13 cellular contexts compared by ENCODE assay signal in the genomic region with DNA sequence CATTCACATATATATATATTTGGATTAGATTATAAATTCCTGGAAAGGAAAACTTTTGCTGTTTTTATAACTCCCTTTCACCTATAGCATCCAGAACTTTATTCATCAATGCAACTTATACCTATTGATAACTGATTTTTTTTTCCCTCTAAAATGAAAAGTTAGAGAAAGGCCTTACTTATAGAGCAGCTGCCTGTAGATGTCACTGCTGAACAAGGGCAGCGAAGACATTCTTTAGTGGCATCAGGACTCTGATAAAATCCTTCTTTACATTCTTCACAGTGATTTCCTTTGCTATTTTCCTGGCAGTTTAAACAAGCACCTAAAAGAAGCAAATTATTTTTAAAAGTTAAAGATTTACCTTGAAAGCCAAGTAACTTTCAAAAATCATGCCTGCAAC. TPM values are rescaled to one million over a fixed set of nuclear protein-coding genes. Genes with fewer than 3 reads are reported as not detected.
A peak's percentile ranks its signal among the peaks of the same experiment; 100 is the strongest.
DNase-seq lines count a peak whose midpoint lies in the region; ATAC-seq and TF ChIP-seq lines count a peak whose summit lies in the region.
"Had no signal": no experiment of that assay in that cellular context is flagged by ENCODE, and none has a peak within 500 bp of the region (broad histone marks: within the 10 kb centered on the region; RNA-seq: fewer than 3 reads in every experiment).

No MANE protein-coding gene starts in this region.

- no peaks in the 10 kb centered on the region for H3K27me3 Mint-ChIP-seq in neural crest cell (ENCODE audit: low read depth)
- no peaks in the 10 kb centered on the region for H3K27me3 Mint-ChIP-seq in CD8-positive, alpha-beta T cell (ENCODE audit: low read depth)
- H3K27me3 Mint-ChIP-seq in activated T-helper 17 cell treated with anti-CD3 and anti-CD28 coated beads, Interleukin-2, amount 50 U/mL, for 72 hours = no peaks in the 10 kb centered on the region
- H3K27me3 Mint-ChIP-seq: activated CD4-positive, alpha-beta T cell treated with anti-CD3 and anti-CD28 coated beads, Interleukin-2, amount 10 ng/mL, durations not matched to agents 7 days and 5 days; activated naive CD8-positive, alpha-beta T cell treated with anti-CD3 and anti-CD28 coated beads, Interleukin-2, amount 10 ng/mL, durations not matched to agents 7 days and 5 days had no signal

- in situ Hi-C loops in brain microvascular endothelial cell (cut with HindIII; ENCODE audit: low pct_ligation_motif_present, low sequenced_read_pairs) = no loop called here

- no peaks in the 10 kb centered on the region for H3K27me3 ChIP-seq in brain microvascular endothelial cell (replicated peaks)
- no peaks in the 10 kb centered on the region for H3K27me3 ChIP-seq in CD8-positive, alpha-beta T cell (ENCODE audit: insufficient read depth, low read length)
- H3K27me3 ChIP-seq: upper lobe of right lung had no signal

- no peaks in the 10 kb centered on the region for H3K4me1 ChIP-seq in CD8-positive, alpha-beta T cell (ENCODE audit: insufficient read depth, low read length)
- H3K4me1 ChIP-seq: upper lobe of right lung had no signal

- no peaks in the 10 kb centered on the region for H3K9me3 ChIP-seq in CD8-positive, alpha-beta T cell (ENCODE audit: low read length)
- H3K9me3 ChIP-seq: upper lobe of right lung had no signal

- H3K4me1 Mint-ChIP-seq in neural crest cell = peaks cover 4% of the 10 kb centered on the region
- no peaks in the 10 kb centered on the region for H3K4me1 Mint-ChIP-seq in CD8-positive, alpha-beta T cell (ENCODE audit: low read depth)
- H3K4me1 Mint-ChIP-seq in activated T-helper 17 cell treated with anti-CD3 and anti-CD28 coated beads, Interleukin-2, amount 50 U/mL, for 72 hours = no peaks in the 10 kb centered on the region

- H3K36me3 ChIP-seq in brain microvascular endothelial cell (replicated peaks) = no peaks in the 10 kb centered on the region
- H3K36me3 ChIP-seq in CD8-positive, alpha-beta T cell (ENCODE audit: insufficient read depth, low read length) = peaks cover 3% of the 10 kb centered on the region

- DNase-seq in NCI-H1694 (lab: John Stamatoyannopoulos, UW) = peak; percentile 2
- no peak for DNase-seq in NCI-H1694 treated with DMSO at 0.1 percent for 48 hours (lab: John Stamatoyannopoulos, UW)
- DNase-seq in M059J (ENCODE audit: low read depth) = peak; percentile 12
- no peak for DNase-seq in brain microvascular endothelial cell
- DNase-seq in neural crest cell (ENCODE audit: low read depth, low spot score) = no peak
- no peak for DNase-seq in HCEC 1CT
- DNase-seq in CD8-positive, alpha-beta T cell = no peak
- DNase-seq: activated CD4-positive, alpha-beta T cell treated with anti-CD3 and anti-CD28 coated beads, Interleukin-2, amount 10 ng/mL, durations not matched to agents 7 days and 5 days; activated naive CD8-positive, alpha-beta T cell treated with anti-CD3 and anti-CD28 coated beads, Interleukin-2, amount 10 ng/mL, durations not matched to agents 7 days and 5 days; kidney glomerular epithelial cell; NCI-H1048; upper lobe of right lung had no signal

- TF ChIP-seq CTCF in brain microvascular endothelial cell (IDR thresholded peaks at IDR 0.05; ENCODE audit: low read depth, low read length, missing control alignments) = peak; percentile 56
- TF ChIP-seq CTCF in neural crest cell (conservative IDR thresholded peaks at IDR 0.05) = peak; percentile 47
- TF ChIP-seq CTCF in CD8-positive, alpha-beta T cell (IDR thresholded peaks at IDR 0.05) = no peak

- peaks cover 10% of the 10 kb centered on the region for H3K36me3 Mint-ChIP-seq in neural crest cell (ENCODE audit: low read depth)
- peaks cover 15% of the 10 kb centered on the region for H3K36me3 Mint-ChIP-seq in CD8-positive, alpha-beta T cell
- H3K36me3 Mint-ChIP-seq in activated T-helper 17 cell treated with anti-CD3 and anti-CD28 coated beads, Interleukin-2, amount 50 U/mL, for 72 hours (ENCODE audit: low read depth) = peaks cover 17% of the 10 kb centered on the region

- no peak overlapping the region for H3K4me3 ChIP-seq in brain microvascular endothelial cell (ENCODE audit: low read depth, low read length)
- H3K4me3 ChIP-seq in CD8-positive, alpha-beta T cell (ENCODE audit: low read depth, low read length) = no peak overlapping the region
- H3K4me3 ChIP-seq: upper lobe of right lung had no signal

- H3K9me3 Mint-ChIP-seq in neural crest cell = no peaks in the 10 kb centered on the region
- H3K9me3 Mint-ChIP-seq in CD8-positive, alpha-beta T cell = no peaks in the 10 kb centered on the region
- H3K9me3 Mint-ChIP-seq in activated T-helper 17 cell treated with anti-CD3 and anti-CD28 coated beads, Interleukin-2, amount 50 U/mL, for 72 hours = no peaks in the 10 kb centered on the region
- H3K9me3 Mint-ChIP-seq: activated CD4-positive, alpha-beta T cell treated with anti-CD3 and anti-CD28 coated beads, Interleukin-2, amount 10 ng/mL, durations not matched to agents 7 days and 5 days; activated naive CD8-positive, alpha-beta T cell treated with anti-CD3 and anti-CD28 coated beads, Interleukin-2, amount 10 ng/mL, durations not matched to agents 7 days and 5 days had no signal

- intact Hi-C loops in CD8-positive, alpha-beta T cell (cut with DNase I, micrococcal nuclease) = no loop called here

- H3K27ac Mint-ChIP-seq in neural crest cell (ENCODE audit: unreplicated experiment) = no peak overlapping the region
- H3K27ac Mint-ChIP-seq in CD8-positive, alpha-beta T cell = no peak overlapping the region
- H3K27ac Mint-ChIP-seq in activated T-helper 17 cell treated with anti-CD3 and anti-CD28 coated beads, Interleukin-2, amount 50 U/mL, for 72 hours = no peak overlapping the region
- H3K27ac Mint-ChIP-seq: activated CD4-positive, alpha-beta T cell treated with anti-CD3 and anti-CD28 coated beads, Interleukin-2, amount 10 ng/mL, durations not matched to agents 7 days and 5 days; activated naive CD8-positive, alpha-beta T cell treated with anti-CD3 and anti-CD28 coated beads, Interleukin-2, amount 10 ng/mL, durations not matched to agents 7 days and 5 days had no signal

- no peak overlapping the region for H3K27ac ChIP-seq in brain microvascular endothelial cell
- no peak overlapping the region for H3K27ac ChIP-seq in CD8-positive, alpha-beta T cell (ENCODE audit: low read depth, low read length)
- H3K27ac ChIP-seq: upper lobe of right lung had no signal

- H3K4me3 Mint-ChIP-seq in neural crest cell = no peak overlapping the region
- H3K4me3 Mint-ChIP-seq in CD8-positive, alpha-beta T cell = no peak overlapping the region
- no peak overlapping the region for H3K4me3 Mint-ChIP-seq in activated T-helper 17 cell treated with anti-CD3 and anti-CD28 coated beads, Interleukin-2, amount 50 U/mL, for 72 hours
- H3K4me3 Mint-ChIP-seq: activated CD4-positive, alpha-beta T cell treated with anti-CD3 and anti-CD28 coated beads, Interleukin-2, amount 10 ng/mL, durations not matched to agents 7 days and 5 days; activated naive CD8-positive, alpha-beta T cell treated with anti-CD3 and anti-CD28 coated beads, Interleukin-2, amount 10 ng/mL, durations not matched to agents 7 days and 5 days had no signal

- POLR2A ChIA-PET in CD8-positive, alpha-beta T cell (lab: Charles Lee) = interaction anchor here (0.9 kb wide), 1 partner anchor 92 kb away, joined by 3 read pairs; no protein-coding TSS in a partner anchor

- no peak for ATAC-seq in CD8-positive, alpha-beta T cell
- ATAC-seq in activated T-helper 17 cell treated with anti-CD3 and anti-CD28 coated beads, Interleukin-2, amount 50 U/mL, for 72 hours (replicated peaks) = no peak
- ATAC-seq: upper lobe of right lung had no signal

- CTCF ChIA-PET in CD8-positive, alpha-beta T cell (lab: Charles Lee) = no interaction called here

RNA-seq across cellular contexts. Expression of gene CDK5RAP2, which starts 32.3 kb away (rescaled TPM):
- 21.7 and 32.6 TPM in 2 replicates for total RNA-seq in M059J (2014; rRNA removed; shearing (Covaris generic))
- 107 and 116 TPM in 2 replicates for total RNA-seq in neural crest cell
- 10 to 100 TPM; 52.1 to 55.2 TPM for total RNA-seq in CD8-positive, alpha-beta T cell
- total RNA-seq in activated T-helper 17 cell treated with anti-CD3 and anti-CD28 coated beads, Interleukin-2, amount 50 U/mL, for 72 hours = 10 to 100 TPM; 65.9 to 68.4 TPM

Comparison
In these comparisons a context has a peak if more than half of its experiments do, and no peak if none do; other contexts are left out.
1. DNase-seq: peak in NCI-H1694 (single experiment) and M059J (single experiment); none in NCI-H1694 treated with DMSO at 0.1 percent for 48 hours (single experiment), brain microvascular endothelial cell (single experiment), neural crest cell (single experiment), HCEC 1CT (single experiment) and CD8-positive, alpha-beta T cell (0 of 7).